In genomic region chr19:5294403-5295160, GRCh38 we compare ENCODE assay signal across 12 cellular contexts. TPM values are rescaled to one million over a fixed set of nuclear protein-coding genes. Genes with fewer than 3 reads are reported as not detected.
A peak's percentile ranks its signal among the peaks of the same experiment; 100 is the strongest.
DNase-seq lines count a peak whose midpoint lies in the region; ATAC-seq and TF ChIP-seq lines count a peak whose summit lies in the region.
"Had no signal": no experiment of that assay in that cellular context is flagged by ENCODE, and none has a peak within 500 bp of the region (broad histone marks: within the 10 kb centered on the region; RNA-seq: fewer than 3 reads in every experiment).

No MANE protein-coding gene starts in this region.

- peaks cover 14% of the 10 kb centered on the region for H3K27me3 Mint-ChIP-seq in activated CD4-positive, alpha-beta T cell treated with anti-CD3 and anti-CD28 coated beads, Interleukin-2, amount 10 ng/mL, durations not matched to agents 7 days and 5 days
- peaks cover 12% of the 10 kb centered on the region for H3K27me3 Mint-ChIP-seq in activated B cell treated with CpG ODN at 0.5 μM for 24 hours

- H3K27ac Mint-ChIP-seq in activated CD4-positive, alpha-beta T cell treated with anti-CD3 and anti-CD28 coated beads, Interleukin-2, amount 10 ng/mL, durations not matched to agents 7 days and 5 days, result peak overlapping the region; percentile 36
- no peak overlapping the region for H3K27ac Mint-ChIP-seq in activated B cell treated with CpG ODN at 0.5 μM for 24 hours

- TF ChIP-seq CTCF in activated B cell treated with CpG ODN at 0.5 μM for 24 hours (IDR thresholded peaks at IDR 0.05), result no peak

- H3K4me3 Mint-ChIP-seq in activated CD4-positive, alpha-beta T cell treated with anti-CD3 and anti-CD28 coated beads, Interleukin-2, amount 10 ng/mL, durations not matched to agents 7 days and 5 days, result no peak overlapping the region
- peak overlapping the region; percentile 48 for H3K4me3 Mint-ChIP-seq in activated B cell treated with CpG ODN at 0.5 μM for 24 hours

- CTCF ChIA-PET in activated CD4-positive, alpha-beta T cell treated with anti-CD3 and anti-CD28 coated beads, Interleukin-2, amount 10 ng/mL, durations not matched to agents 7 days and 5 days (lab: Charles Lee), result no interaction called here
- CTCF ChIA-PET in activated B cell treated with CpG ODN at 0.5 μM for 24 hours (lab: Charles Lee), result no interaction called here

- POLR2A ChIA-PET in activated CD4-positive, alpha-beta T cell treated with anti-CD3 and anti-CD28 coated beads, Interleukin-2, amount 10 ng/mL, durations not matched to agents 7 days and 5 days (lab: Charles Lee), result no interaction called here
- POLR2A ChIA-PET in activated B cell treated with CpG ODN at 0.5 μM for 24 hours (lab: Charles Lee), result no interaction called here

- no peaks in the 10 kb centered on the region for H3K9me3 Mint-ChIP-seq in activated CD4-positive, alpha-beta T cell treated with anti-CD3 and anti-CD28 coated beads, Interleukin-2, amount 10 ng/mL, durations not matched to agents 7 days and 5 days
- no peaks in the 10 kb centered on the region for H3K9me3 Mint-ChIP-seq in activated B cell treated with CpG ODN at 0.5 μM for 24 hours

- H3K36me3 Mint-ChIP-seq in activated CD4-positive, alpha-beta T cell treated with anti-CD3 and anti-CD28 coated beads, Interleukin-2, amount 10 ng/mL, durations not matched to agents 7 days and 5 days (ENCODE audit: low read depth), result no peaks in the 10 kb centered on the region
- no peaks in the 10 kb centered on the region for H3K36me3 Mint-ChIP-seq in activated B cell treated with CpG ODN at 0.5 μM for 24 hours (ENCODE audit: low read depth)

- intact Hi-C loops in activated B cell treated with CpG ODN at 0.5 μM for 24 hours (cut with micrococcal nuclease), result no loop called here

- H3K4me3 ChIP-seq in iPS-18c (ENCODE audit: insufficient read depth, low read depth, low read length) (peak overlapping the region; percentile 76; the same call in 1 of the 2 replicates), skeletal muscle cell (ENCODE audit: low read depth, low read length) (peak overlapping the region; percentile 71)

- no peaks in the 10 kb centered on the region for H3K9me3 ChIP-seq in iPS-18c (ENCODE audit: control insufficient read depth, insufficient read depth, low read length)
- H3K9me3 ChIP-seq: spleen, tibial nerve had no signal

- ATAC-seq in activated B cell treated with CpG ODN at 0.5 μM for 24 hours (ENCODE audit: low read depth), result no peak

- no peak for DNase-seq in activated CD4-positive, alpha-beta T cell treated with anti-CD3 and anti-CD28 coated beads, Interleukin-2, amount 10 ng/mL, durations not matched to agents 7 days and 5 days
- DNase-seq in activated CD4-positive, alpha-beta T cell treated with anti-CD3 and anti-CD28 coated beads for 4 hours, result no peak
- no peak for DNase-seq in activated B cell treated with CpG ODN at 0.5 μM for 24 hours
- DNase-seq in skeletal muscle cell (ENCODE audit: low read depth), result no peak
- no peak for DNase-seq in GDM1 (lab: John Stamatoyannopoulos, UW)
- no peak for DNase-seq in cortex of kidney (lab: John Stamatoyannopoulos, UW)
- DNase-seq in cerebellum (ENCODE audit: low spot score), result no peak
- DNase-seq: HCEC 1CT, NCI-H1417 treated with DMSO at 0.1 percent for 48 hours, spleen had no signal

- no peaks in the 10 kb centered on the region for H3K4me1 Mint-ChIP-seq in activated CD4-positive, alpha-beta T cell treated with anti-CD3 and anti-CD28 coated beads, Interleukin-2, amount 10 ng/mL, durations not matched to agents 7 days and 5 days
- peaks cover 17% of the 10 kb centered on the region for H3K4me1 Mint-ChIP-seq in activated B cell treated with CpG ODN at 0.5 μM for 24 hours

RNA-seq across cellular contexts. Expression of gene PTPRS, which starts 46.0 kb away (rescaled TPM):
- total RNA-seq in activated CD4-positive, alpha-beta T cell treated with anti-CD3 and anti-CD28 coated beads, Interleukin-2, amount 10 ng/mL, durations not matched to agents 7 days and 5 days, result under 1 TPM; 0.02 to 0.08 TPM
- total RNA-seq in activated B cell treated with CpG ODN at 0.5 μM for 24 hours (2.5 and 3.4 TPM in 2 replicates), cerebellum (207 TPM)

Comparison
In these comparisons a context has a peak if more than half of its experiments do, and no peak if none do; other contexts are left out.
1. RNA of gene PTPRS, which starts 46.0 kb away (total RNA-seq): 207 TPM in cerebellum (single experiment); 2.5 to 3.4 TPM in activated B cell treated with CpG ODN at 0.5 μM for 24 hours and 0.02 to 0.08 TPM in activated CD4-positive, alpha-beta T cell treated with anti-CD3 and anti-CD28 coated beads, Interleukin-2, amount 10 ng/mL, durations not matched to agents 7 days and 5 days; every median in the first group is over 10 times any median in the second.